18 cellular contexts compared by ENCODE assay signal in genomic region chr10:76257816-76258215, GRCh38.
A peak's percentile ranks its signal among the peaks of the same experiment; 100 is the strongest.
DNase-seq lines count a peak whose midpoint lies in the region; ATAC-seq and FAIRE-seq lines count a peak whose summit lies in the region.
"Had no signal": no experiment of that assay in that cellular context is flagged by ENCODE, and none has a peak within 500 bp of the region (broad histone marks: within the 10 kb centered on the region; RNA-seq: fewer than 3 reads in every experiment).

No MANE protein-coding gene starts in this region.

- H3K9me3 ChIP-seq in mesenchymal stem cell (ENCODE audit: control insufficient read depth, low read length): peaks cover 20% of the 10 kb centered on the region

- peaks cover 13% of the 10 kb centered on the region for H3K9me3 Mint-ChIP-seq in activated naive CD4-positive, alpha-beta T cell treated with anti-CD3 and anti-CD28 coated beads, Interleukin-2, amount 10 ng/mL, durations not matched to agents 7 days and 5 days

- no peaks in the 10 kb centered on the region for H3K4me1 ChIP-seq in mesenchymal stem cell (ENCODE audit: control insufficient read depth, insufficient read depth, low read depth, low read length)

- WGBS in mesenchymal stem cell: no CpG with 5 or more reads among the region's 1 CpG

- peak; percentile 17 for DNase-seq in HPDE6-E6E7 (ENCODE audit: extremely low spot score)
- DNase-seq in RCC 7860 (ENCODE audit: low spot score): peak; percentile 7
- no peak for DNase-seq in mesenchymal stem cell
- DNase-seq in activated naive CD4-positive, alpha-beta T cell treated with anti-CD3 and anti-CD28 coated beads, Interleukin-2, amount 10 ng/mL, durations not matched to agents 7 days and 5 days: no peak
- DNase-seq in NCI-H2107 treated with DMSO at 0.1 percent for 48 hours (lab: John Stamatoyannopoulos, UW; ENCODE audit: unreplicated experiment): no peak
- DNase-seq: Calu3; CD4-positive, alpha-beta T cell; DMS79 treated with DMSO at 0.1 percent for 48 hours; NCI-H187; NCI-H2171; NCI-H446 treated with DMSO at 0.1 percent for 48 hours; NK-92 treated with Interleukin-12 subunit alpha and Interleukin-12 subunit beta, amount 100 ng/mL, for 24 hours; OCI-M1 had no signal

- H3K27ac ChIP-seq in mesenchymal stem cell (ENCODE audit: low read length, poor library complexity, severe bottlenecking): no peak overlapping the region

- no peak overlapping the region for H3K27ac Mint-ChIP-seq in activated naive CD4-positive, alpha-beta T cell treated with anti-CD3 and anti-CD28 coated beads, Interleukin-2, amount 10 ng/mL, durations not matched to agents 7 days and 5 days
- H3K27ac Mint-ChIP-seq: B cell; CD4-positive, alpha-beta T cell had no signal

- no peak overlapping the region for H2AFZ ChIP-seq in mesenchymal stem cell (ENCODE audit: low read depth, low read length)

- no peak overlapping the region for H3K14ac ChIP-seq in mesenchymal stem cell (ENCODE audit: low read length in 2 of 2)

- ATAC-seq in esophagus mucosa (peak; percentile 61), GM18907 (IDR thresholded peaks at IDR 0.05; ENCODE audit: unreplicated experiment) (no peak)
- ATAC-seq: Right ventricle myocardium inferior had no signal

- H3K23ac ChIP-seq in mesenchymal stem cell (ENCODE audit: low read length in 2 of 2): no peak overlapping the region

- CTCF ChIA-PET in activated naive CD4-positive, alpha-beta T cell treated with anti-CD3 and anti-CD28 coated beads, Interleukin-2, amount 10 ng/mL, durations not matched to agents 7 days and 5 days (lab: Charles Lee): interaction anchor here (0.5 kb wide), 1 partner anchor 92 kb away, joined by 4 read pairs; no protein-coding TSS in a partner anchor

- peak overlapping the region; percentile 71 to 86 for H2BK12ac ChIP-seq in mesenchymal stem cell (ENCODE audit: low read length in 2 of 2)

- H3K27me3 ChIP-seq in mesenchymal stem cell (ENCODE audit: control insufficient read depth in 1 of 2, insufficient read depth in 1 of 2, low read length in 2 of 2): no peaks in the 10 kb centered on the region

- H4K91ac ChIP-seq in mesenchymal stem cell (ENCODE audit: low read length): no peak overlapping the region

- no peak overlapping the region for H3K9ac ChIP-seq in mesenchymal stem cell (ENCODE audit: low read length)

- H3K4ac ChIP-seq in mesenchymal stem cell (ENCODE audit: low read depth in 1 of 2, low read length in 2 of 2): no peak overlapping the region

- no peak overlapping the region for H3K4me2 ChIP-seq in mesenchymal stem cell (ENCODE audit: low read length, poor library complexity, severe bottlenecking)

- H3K4me3 ChIP-seq in mesenchymal stem cell (ENCODE audit: insufficient read depth in 1 of 2, low read depth in 1 of 2, low read length in 2 of 2): no peak overlapping the region

- no peaks in the 10 kb centered on the region for H3K79me1 ChIP-seq in mesenchymal stem cell (replicated peaks; ENCODE audit: low read length, poor library complexity, severe bottlenecking)

- H3K27me3 Mint-ChIP-seq in activated naive CD4-positive, alpha-beta T cell treated with anti-CD3 and anti-CD28 coated beads, Interleukin-2, amount 10 ng/mL, durations not matched to agents 7 days and 5 days: no peaks in the 10 kb centered on the region
- H3K27me3 Mint-ChIP-seq: B cell; CD4-positive, alpha-beta T cell had no signal

- H3K4me3 Mint-ChIP-seq in activated naive CD4-positive, alpha-beta T cell treated with anti-CD3 and anti-CD28 coated beads, Interleukin-2, amount 10 ng/mL, durations not matched to agents 7 days and 5 days: no peak overlapping the region
- H3K4me3 Mint-ChIP-seq: B cell; CD4-positive, alpha-beta T cell had no signal

- peak overlapping the region; percentile 82 for H2BK120ac ChIP-seq in mesenchymal stem cell (ENCODE audit: low read depth, low read length)

- H3K36me3 Mint-ChIP-seq in activated naive CD4-positive, alpha-beta T cell treated with anti-CD3 and anti-CD28 coated beads, Interleukin-2, amount 10 ng/mL, durations not matched to agents 7 days and 5 days: no peaks in the 10 kb centered on the region

- H4K8ac ChIP-seq in mesenchymal stem cell (ENCODE audit: low read length): no peak overlapping the region

- H3K4me1 Mint-ChIP-seq in activated naive CD4-positive, alpha-beta T cell treated with anti-CD3 and anti-CD28 coated beads, Interleukin-2, amount 10 ng/mL, durations not matched to agents 7 days and 5 days: no peaks in the 10 kb centered on the region
- H3K4me1 Mint-ChIP-seq: B cell had no signal

- H3K36me3 ChIP-seq in mesenchymal stem cell (ENCODE audit: control insufficient read depth in 1 of 2, insufficient read depth in 2 of 2, low read depth in 1 of 2, low read length in 2 of 2): no peaks in the 10 kb centered on the region

- H2BK5ac ChIP-seq in mesenchymal stem cell (ENCODE audit: low read depth, low read length, poor library complexity, severe bottlenecking): no peak overlapping the region

- H3K18ac ChIP-seq in mesenchymal stem cell (ENCODE audit: low read depth in 1 of 2, low read length in 2 of 2): peak overlapping the region; percentile 48 to 65

- FAIRE-seq in RCC 7860 (lab: Jason Lieb, UNC): no peak
- FAIRE-seq: H1 had no signal

- no peak overlapping the region for H2AK5ac ChIP-seq in mesenchymal stem cell (ENCODE audit: low read length, severe bottlenecking)

- H2BK15ac ChIP-seq in mesenchymal stem cell (ENCODE audit: low read depth, poor library complexity, severe bottlenecking): no peak overlapping the region

Comparison
In these comparisons a context has a peak if more than half of its experiments do, and no peak if none do; other contexts are left out.
1. DNase-seq: peak in HPDE6-E6E7 (single experiment) and RCC 7860 (single experiment); none in mesenchymal stem cell (single experiment), activated naive CD4-positive, alpha-beta T cell treated with anti-CD3 and anti-CD28 coated beads, Interleukin-2, amount 10 ng/mL, durations not matched to agents 7 days and 5 days (single experiment) and NCI-H2107 treated with DMSO at 0.1 percent for 48 hours (single experiment).